ENCODE assay signal across 13 cellular contexts in genomic region chr5:176161431-176161830, GRCh38.
DNase-seq lines count a peak whose midpoint lies in the region; ATAC-seq and TF ChIP-seq lines count a peak whose summit lies in the region.
"Had no signal": no experiment of that assay in that cellular context is flagged by ENCODE, and none has a peak within 500 bp of the region (broad histone marks: within the 10 kb centered on the region; RNA-seq: fewer than 3 reads in every experiment).

No MANE protein-coding gene starts in this region.

- peak; percentile 40 for DNase-seq in AG10803 (ENCODE audit: low read depth)
- DNase-seq in MG63, result peak; percentile 23
- peak; percentile 65 for DNase-seq in astrocyte of the spinal cord (ENCODE audit: low read depth, low spot score)
- DNase-seq in fibroblast of pulmonary artery (ENCODE audit: low read depth), result peak; percentile 7
- DNase-seq in natural killer cell treated with Interleukin-12 subunit alpha and Interleukin-12 subunit beta and Interleukin-15 and Interleukin-18, amount 100 ng/mL, for 72 hours (ENCODE audit: low spot score), result no peak
- DNase-seq in cortex of kidney (lab: John Stamatoyannopoulos, UW), result no peak
- DNase-seq in T1000 (lab: John Stamatoyannopoulos, UW), result no peak
- DNase-seq in stimulated activated CD8-positive, alpha-beta memory T cell treated with anti-CD3 and anti-CD28 coated beads, Interleukin-4, amount 100 ng/mL, for 48 hours, result no peak
- DNase-seq: 8988T; Calu3; CD4-positive, CD25-positive, alpha-beta regulatory T cell had no signal

- H3K4me3 ChIP-seq in AG10803 (ENCODE audit: low read length) (no peak overlapping the region), MG63 (no peak overlapping the region), astrocyte of the spinal cord (ENCODE audit: low read depth, low read length) (no peak overlapping the region), fibroblast of pulmonary artery (replicated peaks; ENCODE audit: low read depth, low read length) (no peak overlapping the region)
- H3K4me3 ChIP-seq: BLaER1 treated with 17β-estradiol and CSF1 and Interleukin-3, amounts not matched to agents 10 nM and 100 nM had no signal

- TF ChIP-seq CTCF in AG10803 (conservative IDR thresholded peaks at IDR 0.05; ENCODE audit: low read length) (no peak), astrocyte of the spinal cord (IDR thresholded peaks at IDR 0.05; ENCODE audit: low read depth, low read length) (no peak), fibroblast of pulmonary artery (IDR thresholded peaks at IDR 0.05; ENCODE audit: low read length, missing control alignments) (no peak)

- no peaks in the 10 kb centered on the region for H3K27me3 ChIP-seq in MG63
- H3K27me3 ChIP-seq: BLaER1 treated with 17β-estradiol and CSF1 and Interleukin-3, amounts not matched to agents 10 nM and 100 nM had no signal

- H3K36me3 Mint-ChIP-seq in natural killer cell treated with Interleukin-12 subunit alpha and Interleukin-12 subunit beta and Interleukin-15 and Interleukin-18, amount 100 ng/mL, for 72 hours, result no peaks in the 10 kb centered on the region
- H3K36me3 Mint-ChIP-seq: CD4-positive, CD25-positive, alpha-beta regulatory T cell had no signal

- peaks cover 24 to 63% of the 10 kb centered on the region in 2 donors for H3K27me3 Mint-ChIP-seq in natural killer cell treated with Interleukin-12 subunit alpha and Interleukin-12 subunit beta and Interleukin-15 and Interleukin-18, amount 100 ng/mL, for 72 hours

- H3K4me3 Mint-ChIP-seq in natural killer cell treated with Interleukin-12 subunit alpha and Interleukin-12 subunit beta and Interleukin-15 and Interleukin-18, amount 100 ng/mL, for 72 hours, result no peak overlapping the region
- H3K4me3 Mint-ChIP-seq: CD4-positive, CD25-positive, alpha-beta regulatory T cell had no signal

- H3K36me3 ChIP-seq in MG63, result no peaks in the 10 kb centered on the region
- H3K36me3 ChIP-seq: BLaER1 treated with 17β-estradiol and CSF1 and Interleukin-3, amounts not matched to agents 10 nM and 100 nM had no signal

- no peaks in the 10 kb centered on the region for H3K4me1 Mint-ChIP-seq in natural killer cell treated with Interleukin-12 subunit alpha and Interleukin-12 subunit beta and Interleukin-15 and Interleukin-18, amount 100 ng/mL, for 72 hours (ENCODE audit: low read depth in 2 of 2)
- H3K4me1 Mint-ChIP-seq: CD4-positive, CD25-positive, alpha-beta regulatory T cell had no signal

- ATAC-seq in natural killer cell treated with Interleukin-12 subunit alpha and Interleukin-12 subunit beta and Interleukin-15 and Interleukin-18, amount 100 ng/mL, for 72 hours, result no peak
- ATAC-seq: HCT116 had no signal

- in situ Hi-C loops in astrocyte of the spinal cord (cut with HindIII; ENCODE audit: low sequenced_read_pairs), result no loop called here

- H3K9me3 ChIP-seq in MG63, result no peaks in the 10 kb centered on the region

- H3K27ac Mint-ChIP-seq in natural killer cell treated with Interleukin-12 subunit alpha and Interleukin-12 subunit beta and Interleukin-15 and Interleukin-18, amount 100 ng/mL, for 72 hours, result no peak overlapping the region
- H3K27ac Mint-ChIP-seq: CD4-positive, CD25-positive, alpha-beta regulatory T cell had no signal

- no peaks in the 10 kb centered on the region for H3K9me3 Mint-ChIP-seq in natural killer cell treated with Interleukin-12 subunit alpha and Interleukin-12 subunit beta and Interleukin-15 and Interleukin-18, amount 100 ng/mL, for 72 hours

Comparison
In these comparisons a context has a peak if more than half of its experiments do, and no peak if none do; other contexts are left out.
1. DNase-seq: peak in AG10803 (single experiment), MG63 (single experiment), astrocyte of the spinal cord (single experiment) and fibroblast of pulmonary artery (single experiment); none in natural killer cell treated with Interleukin-12 subunit alpha and Interleukin-12 subunit beta and Interleukin-15 and Interleukin-18, amount 100 ng/mL, for 72 hours (single experiment), cortex of kidney (single experiment), T1000 (single experiment) and stimulated activated CD8-positive, alpha-beta memory T cell treated with anti-CD3 and anti-CD28 coated beads, Interleukin-4, amount 100 ng/mL, for 48 hours (single experiment).